In genomic region chr12:124422142-124422569, GRCh38 we compare ENCODE assay signal across 11 cellular contexts.
DNase-seq lines count a peak whose midpoint lies in the region; ATAC-seq and TF ChIP-seq lines count a peak whose summit lies in the region.
"Had no signal": no experiment of that assay in that cellular context is flagged by ENCODE, and none has a peak within 500 bp of the region (broad histone marks: within the 10 kb centered on the region; RNA-seq: fewer than 3 reads in every experiment).

No MANE protein-coding gene starts in this region.

- peak overlapping the region; percentile 10 to 29 (median 22) for H3K4me3 ChIP-seq in gastrocnemius medialis

- TF ChIP-seq CTCF in foreskin keratinocyte (conservative IDR thresholded peaks at IDR 0.05) (no peak), gastrocnemius medialis (IDR thresholded peaks at IDR 0.05 in 4 of 5, conservative IDR thresholded peaks at IDR 0.05 in 1 of 5) (no peak)

- ATAC-seq in foreskin keratinocyte (peak; percentile 81), gastrocnemius medialis (peak in 1 of 2 donors; percentile 2), HG03159 (IDR thresholded peaks at IDR 0.05; ENCODE audit: unreplicated experiment) (no peak), GM21737 (IDR thresholded peaks at IDR 0.05; ENCODE audit: unreplicated experiment) (no peak)

- no peaks in the 10 kb centered on the region for H3K9me3 ChIP-seq in gastrocnemius medialis

- H3K4me3 Mint-ChIP-seq in activated naive CD8-positive, alpha-beta T cell treated with anti-CD3 and anti-CD28 coated beads for 36 hours = no peak overlapping the region
- H3K4me3 Mint-ChIP-seq: activated CD4-positive, alpha-beta T cell treated with anti-CD3 and anti-CD28 coated beads, Interleukin-2, amount 10 ng/mL, durations not matched to agents 7 days and 5 days had no signal

- DNase-seq in DMS79 (lab: John Stamatoyannopoulos, UW) (peak; percentile 45), NCI-H82 (lab: John Stamatoyannopoulos, UW) (peak; percentile 96), foreskin keratinocyte (peak; percentile 19 to 52), gastrocnemius medialis (no peak)
- no peak for DNase-seq in activated naive CD8-positive, alpha-beta T cell treated with anti-CD3 and anti-CD28 coated beads for 36 hours
- DNase-seq in stimulated activated CD4-positive, alpha-beta T cell treated with anti-CD3 and anti-CD28 coated beads, Interleukin-2, amount 100 ng/mL, for 48 hours = no peak
- DNase-seq: activated CD4-positive, alpha-beta T cell treated with anti-CD3 and anti-CD28 coated beads, Interleukin-2, amount 10 ng/mL, durations not matched to agents 7 days and 5 days; glutamatergic neuron had no signal

- H3K27me3 ChIP-seq in foreskin keratinocyte = no peaks in the 10 kb centered on the region
- H3K27me3 ChIP-seq in gastrocnemius medialis = no peaks in the 10 kb centered on the region

- H3K27ac ChIP-seq in foreskin keratinocyte (no peak overlapping the region), gastrocnemius medialis (peak overlapping the region; percentile 74 to 95 (median 82))
- H3K27ac ChIP-seq: KMS-11 had no signal

- no peak overlapping the region for H3K27ac Mint-ChIP-seq in activated naive CD8-positive, alpha-beta T cell treated with anti-CD3 and anti-CD28 coated beads for 36 hours
- H3K27ac Mint-ChIP-seq: activated CD4-positive, alpha-beta T cell treated with anti-CD3 and anti-CD28 coated beads, Interleukin-2, amount 10 ng/mL, durations not matched to agents 7 days and 5 days had no signal

- peaks cover 27% of the 10 kb centered on the region for H3K36me3 Mint-ChIP-seq in activated naive CD8-positive, alpha-beta T cell treated with anti-CD3 and anti-CD28 coated beads for 36 hours

- H3K4me1 ChIP-seq in foreskin keratinocyte (peaks cover 14% of the 10 kb centered on the region), gastrocnemius medialis (peaks cover 26 to 35% of the 10 kb centered on the region in 2 donors)

- no peaks in the 10 kb centered on the region for H3K4me1 Mint-ChIP-seq in activated naive CD8-positive, alpha-beta T cell treated with anti-CD3 and anti-CD28 coated beads for 36 hours
- H3K4me1 Mint-ChIP-seq: activated CD4-positive, alpha-beta T cell treated with anti-CD3 and anti-CD28 coated beads, Interleukin-2, amount 10 ng/mL, durations not matched to agents 7 days and 5 days had no signal

- no peak for TF ChIP-seq POLR2A in gastrocnemius medialis (IDR thresholded peaks at IDR 0.05)

- peaks cover 0 to 33% of the 10 kb centered on the region in 2 donors for H3K36me3 ChIP-seq in gastrocnemius medialis

- in situ Hi-C loops in gastrocnemius medialis (cut with MboI; ENCODE audit: low sequenced_read_pairs in 4 of 4) = no loop called here

- no peaks in the 10 kb centered on the region for H3K27me3 Mint-ChIP-seq in activated naive CD8-positive, alpha-beta T cell treated with anti-CD3 and anti-CD28 coated beads for 36 hours
- H3K27me3 Mint-ChIP-seq: activated CD4-positive, alpha-beta T cell treated with anti-CD3 and anti-CD28 coated beads, Interleukin-2, amount 10 ng/mL, durations not matched to agents 7 days and 5 days had no signal

- intact Hi-C loops in gastrocnemius medialis (cut with DNase I; ENCODE audit: low total_unique reads) = no loop called here

- no peaks in the 10 kb centered on the region for H3K9me3 Mint-ChIP-seq in activated naive CD8-positive, alpha-beta T cell treated with anti-CD3 and anti-CD28 coated beads for 36 hours
- H3K9me3 Mint-ChIP-seq: activated CD4-positive, alpha-beta T cell treated with anti-CD3 and anti-CD28 coated beads, Interleukin-2, amount 10 ng/mL, durations not matched to agents 7 days and 5 days had no signal

Comparison
In these comparisons a context has a peak if more than half of its experiments do, and no peak if none do; other contexts are left out.
1. DNase-seq: peak in DMS79 (single experiment), NCI-H82 (single experiment) and foreskin keratinocyte (2 of 2); none in gastrocnemius medialis (0 of 2), activated naive CD8-positive, alpha-beta T cell treated with anti-CD3 and anti-CD28 coated beads for 36 hours (single experiment) and stimulated activated CD4-positive, alpha-beta T cell treated with anti-CD3 and anti-CD28 coated beads, Interleukin-2, amount 100 ng/mL, for 48 hours (0 of 2).